In the genomic region with DNA sequence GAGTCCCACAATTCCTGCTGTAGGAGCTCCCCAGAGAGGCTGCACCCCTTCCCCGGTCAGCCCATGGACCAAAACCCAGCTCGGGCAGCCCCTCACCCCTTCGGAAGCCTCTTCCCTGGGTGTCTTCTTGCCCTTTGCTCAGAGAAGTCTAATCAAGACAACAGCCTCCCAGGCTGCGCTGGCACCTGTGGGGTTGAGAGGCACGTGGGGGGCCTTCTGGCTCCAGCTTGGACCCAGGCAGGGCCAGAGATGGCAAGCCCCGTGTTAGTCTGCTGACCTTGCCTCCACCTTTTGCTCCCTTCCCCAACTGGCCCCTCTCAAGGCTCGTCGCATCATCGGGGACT, we compare ENCODE assay signal across 15 cellular contexts. TPM values are rescaled to one million over a fixed set of nuclear protein-coding genes. Genes with fewer than 3 reads are reported as not detected.
DNase-seq lines count a peak whose midpoint lies in the region; ATAC-seq and TF ChIP-seq lines count a peak whose summit lies in the region.
"Had no signal": no experiment of that assay in that cellular context is flagged by ENCODE, and none has a peak within 500 bp of the region (broad histone marks: within the 10 kb centered on the region; RNA-seq: fewer than 3 reads in every experiment).

No MANE protein-coding gene starts in this region.

- peaks cover 12% of the 10 kb centered on the region for H3K36me3 Mint-ChIP-seq in endodermal cell (ENCODE audit: low read depth)
- H3K36me3 Mint-ChIP-seq: CD14-positive monocyte; CD8-positive, alpha-beta T cell had no signal

- H3K27me3 ChIP-seq in endodermal cell (ENCODE audit: control insufficient read depth, insufficient read depth, low read length, poor library complexity, severe bottlenecking), result peaks cover 1% of the 10 kb centered on the region

- H3K4me3 Mint-ChIP-seq in endodermal cell, result no peak overlapping the region
- H3K4me3 Mint-ChIP-seq: CD8-positive, alpha-beta T cell had no signal

- H3K4me1 Mint-ChIP-seq in endodermal cell, result peaks cover 3% of the 10 kb centered on the region

- no peaks in the 10 kb centered on the region for H3K9me3 Mint-ChIP-seq in endodermal cell
- H3K9me3 Mint-ChIP-seq: CD8-positive, alpha-beta T cell had no signal

- no peak overlapping the region for H3K27ac Mint-ChIP-seq in endodermal cell
- H3K27ac Mint-ChIP-seq: CD14-positive monocyte; CD8-positive, alpha-beta T cell had no signal

- no peaks in the 10 kb centered on the region for H3K9me3 ChIP-seq in endodermal cell (ENCODE audit: control insufficient read depth, low read length)

- H3K36me3 ChIP-seq in endodermal cell (ENCODE audit: control insufficient read depth, insufficient read depth, low read length), result no peaks in the 10 kb centered on the region

- WGBS in endodermal cell (ENCODE audit: insufficient coverage in 1 of 2, insufficient read length in 1 of 2), 2 experiments, result 91 to 92% methylated on average over 9 of the region's 9 CpGs

- intact Hi-C loops in left ventricle myocardium superior (cut with micrococcal nuclease), result no loop called here
- intact Hi-C loops in cardiac septum (cut with DNase I), result no loop called here

- no peak for TF ChIP-seq CTCF in endodermal cell (conservative IDR thresholded peaks at IDR 0.05)

- ATAC-seq in left ventricle myocardium superior (no peak), HG02973 (IDR thresholded peaks at IDR 0.05; ENCODE audit: unreplicated experiment) (no peak), HG03439 (IDR thresholded peaks at IDR 0.05; ENCODE audit: unreplicated experiment) (no peak)
- ATAC-seq: CD8-positive, alpha-beta T cell had no signal

- H3K9ac ChIP-seq in endodermal cell (ENCODE audit: extremely low read depth, low read length, poor library complexity, severe bottlenecking), result no peak overlapping the region

- H3K27ac ChIP-seq in endodermal cell (ENCODE audit: low read depth, low read length), result no peak overlapping the region
- H3K27ac ChIP-seq: 22Rv1 had no signal

- no peak overlapping the region for H3K4me3 ChIP-seq in endodermal cell (ENCODE audit: low read length)

- no peaks in the 10 kb centered on the region for H3K4me1 ChIP-seq in endodermal cell (ENCODE audit: control insufficient read depth, insufficient read depth, low read length)

- peak; percentile 49 for DNase-seq in activated CD8-positive, alpha-beta memory T cell treated with anti-CD3 and anti-CD28 coated beads for 24 hours
- DNase-seq in activated CD8-positive, alpha-beta memory T cell treated with anti-CD3 and anti-CD28 coated beads, Interleukin-2, amount 50 U/mL, for 48 hours, result no peak
- DNase-seq in left ventricle myocardium superior (peak; percentile 28), cardiac septum (ENCODE audit: low spot score) (no peak), mesenteric fat pad (ENCODE audit: low spot score) (peak; percentile 72), endodermal cell (no peak)
- DNase-seq: COR-L47, DMS153, DMS79 treated with DMSO at 0.1 percent for 48 hours, EL had no signal

- H3K27me3 Mint-ChIP-seq in endodermal cell (ENCODE audit: insufficient read depth), result peaks cover 2% of the 10 kb centered on the region

RNA-seq across cellular contexts. Expression of a gene that starts 10.4 kb away (rescaled TPM):
- 456 TPM for total RNA-seq in left ventricle myocardium superior
- total RNA-seq in cardiac septum, result 396 TPM
- total RNA-seq in mesenteric fat pad, result 6.7 TPM
- total RNA-seq in endodermal cell, result 10 to 100 TPM; 13.4 to 20.2 TPM
- 8.0 TPM for polyA plus RNA-seq in endodermal cell (2013, experiment 1 of 2)
- polyA plus RNA-seq in endodermal cell (2013, experiment 2 of 2), result 5.3 TPM
- total RNA-seq: CD8-positive, alpha-beta T cell had no signal
- polyA plus RNA-seq: CD14-positive monocyte had no signal

RNA-seq across cellular contexts. Expression of a gene that starts 40.2 kb away (rescaled TPM):
- total RNA-seq in left ventricle myocardium superior (14.0 TPM), cardiac septum (20.2 TPM), mesenteric fat pad (17.1 TPM), endodermal cell (10 to 100 TPM; 27.3 to 31.1 TPM)
- polyA plus RNA-seq in endodermal cell (2013, experiment 1 of 2), result 36.2 TPM
- polyA plus RNA-seq in endodermal cell (2013, experiment 2 of 2), result 29.6 TPM

Comparison
In these comparisons a context has a peak if more than half of its experiments do, and no peak if none do; other contexts are left out.
1. DNase-seq: peak in activated CD8-positive, alpha-beta memory T cell treated with anti-CD3 and anti-CD28 coated beads for 24 hours (single experiment), left ventricle myocardium superior (single experiment) and mesenteric fat pad (single experiment); none in activated CD8-positive, alpha-beta memory T cell treated with anti-CD3 and anti-CD28 coated beads, Interleukin-2, amount 50 U/mL, for 48 hours (single experiment), cardiac septum (single experiment) and endodermal cell (single experiment).
2. RNA of a gene that starts 10.4 kb away (total RNA-seq): 456 TPM in left ventricle myocardium superior (single experiment) and 396 TPM in cardiac septum (single experiment); 13.4 to 20.2 TPM in endodermal cell and 6.7 TPM in mesenteric fat pad (single experiment); every median in the first group is over 10 times any median in the second.